8 cellular contexts compared by ENCODE assay signal in genomic region chr6:10478187-10479040, GRCh38. TPM values are rescaled to one million over a fixed set of nuclear protein-coding genes. Genes with fewer than 3 reads are reported as not detected.
A peak's percentile ranks its signal among the peaks of the same experiment; 100 is the strongest.
DNase-seq lines count a peak whose midpoint lies in the region; ATAC-seq and TF ChIP-seq lines count a peak whose summit lies in the region.

No MANE protein-coding gene starts in this region.

- H3K27me3 ChIP-seq in foreskin keratinocyte (no peaks in the 10 kb centered on the region), aorta (ENCODE audit: control insufficient read depth in 1 of 2, insufficient read depth in 2 of 2, low read length in 1 of 2) (no peaks in the 10 kb centered on the region)

- ATAC-seq in foreskin keratinocyte (peak; percentile 37), aorta (ENCODE audit: low FRiP score) (no peak)
- ATAC-seq in stimulated activated naive B cell treated with anti-CD40 and anti-IgM and Interleukin-4, amounts not matched to agents 10 μg/mL and 1 μg/mL and 100 μg/mL, for 72 hours (replicated peaks), result peak; percentile 57 to 61

- no peaks in the 10 kb centered on the region for H3K36me3 Mint-ChIP-seq in stimulated activated naive B cell treated with anti-CD40 and anti-IgM and Interleukin-4, amounts not matched to agents 10 μg/mL and 1 μg/mL and 100 μg/mL, for 72 hours

- H3K4me1 ChIP-seq in foreskin keratinocyte, result peaks cover 7% of the 10 kb centered on the region
- H3K4me1 ChIP-seq in aorta (ENCODE audit: control insufficient read depth in 1 of 2, insufficient read depth in 2 of 2, low read length in 2 of 2), result no peaks in the 10 kb centered on the region

- H3K27ac ChIP-seq in foreskin keratinocyte (no peak overlapping the region), aorta (ENCODE audit: low read depth in 1 of 2, low read length in 2 of 2) (no peak overlapping the region)

- H3K27me3 Mint-ChIP-seq in stimulated activated naive B cell treated with anti-CD40 and anti-IgM and Interleukin-4, amounts not matched to agents 10 μg/mL and 1 μg/mL and 100 μg/mL, for 72 hours, result peaks cover 46 to 47% of the 10 kb centered on the region in 2 donors

- no peaks in the 10 kb centered on the region for H3K4me1 Mint-ChIP-seq in stimulated activated naive B cell treated with anti-CD40 and anti-IgM and Interleukin-4, amounts not matched to agents 10 μg/mL and 1 μg/mL and 100 μg/mL, for 72 hours

- in situ Hi-C loops in GM13976 (cut with MboI; ENCODE audit: low sequenced_read_pairs, unreplicated experiment), result loop anchor here (5.0 to 25.0 kb wide), 2 partner anchors 324 to 584 kb away; no protein-coding TSS in a partner anchor

- TF ChIP-seq CTCF in GM13976 (IDR thresholded peaks at IDR 0.05; ENCODE audit: borderline replicate concordance, control extremely low read depth, extremely low read depth, insufficient read depth, missing control alignments) (peak; percentile 45), foreskin keratinocyte (conservative IDR thresholded peaks at IDR 0.05) (peak; percentile 77)

- H3K9me3 Mint-ChIP-seq in stimulated activated naive B cell treated with anti-CD40 and anti-IgM and Interleukin-4, amounts not matched to agents 10 μg/mL and 1 μg/mL and 100 μg/mL, for 72 hours, result peaks cover 2 to 5% of the 10 kb centered on the region in 2 donors

- no peaks in the 10 kb centered on the region for H3K36me3 ChIP-seq in aorta (ENCODE audit: control insufficient read depth in 1 of 2, insufficient read depth in 2 of 2, low read length in 1 of 2)

- H3K4me3 Mint-ChIP-seq in stimulated activated naive B cell treated with anti-CD40 and anti-IgM and Interleukin-4, amounts not matched to agents 10 μg/mL and 1 μg/mL and 100 μg/mL, for 72 hours, result no peak overlapping the region

- H3K27ac Mint-ChIP-seq in stimulated activated naive B cell treated with anti-CD40 and anti-IgM and Interleukin-4, amounts not matched to agents 10 μg/mL and 1 μg/mL and 100 μg/mL, for 72 hours, result no peak overlapping the region

- no peaks in the 10 kb centered on the region for H3K9me3 ChIP-seq in aorta (ENCODE audit: control insufficient read depth, low read length)

- 55 to 56% methylated on average over 10 of the region's 10 CpGs for WGBS in aorta, 2 donors

- intact Hi-C loops in aorta (cut with DNase I), result loop anchor here (2.0 to 10.0 kb wide), 2 partner anchors 316 to 590 kb away; no protein-coding TSS in a partner anchor

- DNase-seq in Ammon's horn (ENCODE audit: low spot score), result peak; percentile 21
- DNase-seq in GM13976 (ENCODE audit: low spot score), result peak; percentile 66
- peak; percentile 34 for DNase-seq in KG1 (lab: John Stamatoyannopoulos, UW)
- DNase-seq in SKM-1 treated with dmso at 0.1 percent for 144 hours (lab: John Stamatoyannopoulos, UW; ENCODE audit: unreplicated experiment), result peak; percentile 62
- peak in 1 of 2 donors; percentile 44 for DNase-seq in foreskin keratinocyte
- DNase-seq in stimulated activated naive B cell treated with anti-CD40 and anti-IgM and Interleukin-4, amounts not matched to agents 10 μg/mL and 1 μg/mL and 100 μg/mL, for 72 hours, result no peak
- DNase-seq in aorta, result no peak
- no peak for DNase-seq in T-helper 9 cell

- H3K4me3 ChIP-seq in aorta (ENCODE audit: low read length in 2 of 2), result no peak overlapping the region

RNA-seq across cellular contexts. Expression of gene GCNT2, which starts 42.7 kb away (rescaled TPM):
- total RNA-seq in foreskin keratinocyte (2.3 and 3.0 TPM in 2 replicates), aorta (10 to 100 TPM; 14.6 to 18.6 TPM)
- polyA plus RNA-seq in foreskin keratinocyte (0.64 and 0.84 TPM in 2 replicates), aorta (1 to 10 TPM; 3.4 to 3.9 TPM)

Comparison
In these comparisons a context has a peak if more than half of its experiments do, and no peak if none do; other contexts are left out.
1. DNase-seq: peak in Ammon's horn (single experiment), GM13976 (single experiment), KG1 (single experiment) and SKM-1 treated with dmso at 0.1 percent for 144 hours (single experiment); none in stimulated activated naive B cell treated with anti-CD40 and anti-IgM and Interleukin-4, amounts not matched to agents 10 μg/mL and 1 μg/mL and 100 μg/mL, for 72 hours (single experiment), aorta (0 of 2) and T-helper 9 cell (single experiment).